In the genomic region with DNA sequence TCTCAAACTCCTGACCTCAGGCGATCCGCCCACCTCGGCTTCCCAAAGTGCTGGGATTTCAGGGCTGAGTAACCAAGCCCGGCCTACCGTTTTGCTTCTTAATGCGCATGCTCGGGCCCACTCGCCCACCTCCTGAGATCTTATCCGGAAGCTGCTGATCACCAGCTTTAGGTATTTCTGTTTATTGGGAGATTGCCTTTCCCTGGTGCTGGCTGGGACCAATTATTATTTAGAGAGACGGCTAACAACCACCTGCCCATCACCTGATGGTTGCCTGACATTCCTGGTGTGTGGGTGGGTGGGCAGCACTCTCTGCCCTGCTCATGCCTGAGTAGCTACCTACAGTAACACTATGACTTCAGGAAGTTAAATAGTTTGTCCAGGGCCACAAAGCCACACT, we compare ENCODE assay signal across 24 cellular contexts.
"Had no signal": no experiment of that assay in that cellular context is flagged by ENCODE, and none has a peak within 500 bp of the region (broad histone marks: within the 10 kb centered on the region; RNA-seq: fewer than 3 reads in every experiment).

No MANE protein-coding gene starts in this region.

- H3K27ac ChIP-seq: colonic mucosa, esophagus squamous epithelium, heart right ventricle, psoas muscle, sigmoid colon, stomach, tibial artery had no signal

- ATAC-seq: heart right ventricle; left lobe of liver; natural killer cell treated with Interleukin-12 subunit alpha and Interleukin-12 subunit beta and Interleukin-15 and Interleukin-18, amount 100 ng/mL, for 72 hours; psoas muscle; right cardiac atrium; stimulated activated effector memory CD8-positive, alpha-beta T cell treated with anti-CD3 and anti-CD28 coated beads, Interleukin-12 subunit alpha, Interleukin-12 subunit beta, amount 100 ng/mL, for 72 hours had no signal

- H3K4me3 Mint-ChIP-seq: dendritic cell treated with granulocyte-macrophage colony-stimulating factor and Interleukin-4, amounts not matched to agents 40 ng/mL and 50 ng/mL, for 4 days; memory B cell; natural killer cell treated with Interleukin-12 subunit alpha and Interleukin-12 subunit beta and Interleukin-15 and Interleukin-18, amount 100 ng/mL, for 72 hours; neural crest cell; stimulated activated effector memory CD8-positive, alpha-beta T cell treated with anti-CD3 and anti-CD28 coated beads, Interleukin-12 subunit alpha, Interleukin-12 subunit beta, amount 100 ng/mL, for 72 hours; type B pancreatic cell had no signal

- H3K4me3 ChIP-seq: colonic mucosa, esophagus squamous epithelium, heart right ventricle, lung, psoas muscle, sigmoid colon, stomach, tibial artery had no signal

- H3K27me3 Mint-ChIP-seq: dendritic cell treated with granulocyte-macrophage colony-stimulating factor and Interleukin-4, amounts not matched to agents 40 ng/mL and 50 ng/mL, for 4 days; type B pancreatic cell had no signal

- H3K36me3 ChIP-seq: colonic mucosa, esophagus squamous epithelium, heart right ventricle, sigmoid colon, stomach, tibial artery had no signal

- H3K9me3 ChIP-seq: colonic mucosa, esophagus squamous epithelium, sigmoid colon, stomach, tibial artery had no signal

- H3K9me3 Mint-ChIP-seq: dendritic cell treated with granulocyte-macrophage colony-stimulating factor and Interleukin-4, amounts not matched to agents 40 ng/mL and 50 ng/mL, for 4 days; natural killer cell treated with Interleukin-12 subunit alpha and Interleukin-12 subunit beta and Interleukin-15 and Interleukin-18, amount 100 ng/mL, for 72 hours; stimulated activated effector memory CD8-positive, alpha-beta T cell treated with anti-CD3 and anti-CD28 coated beads, Interleukin-12 subunit alpha, Interleukin-12 subunit beta, amount 100 ng/mL, for 72 hours had no signal

- H3K4me1 Mint-ChIP-seq: stimulated activated effector memory CD8-positive, alpha-beta T cell treated with anti-CD3 and anti-CD28 coated beads, Interleukin-12 subunit alpha, Interleukin-12 subunit beta, amount 100 ng/mL, for 72 hours had no signal

- H3K27ac Mint-ChIP-seq: dendritic cell treated with granulocyte-macrophage colony-stimulating factor and Interleukin-4, amounts not matched to agents 40 ng/mL and 50 ng/mL, for 4 days; memory B cell; natural killer cell treated with Interleukin-12 subunit alpha and Interleukin-12 subunit beta and Interleukin-15 and Interleukin-18, amount 100 ng/mL, for 72 hours; stimulated activated effector memory CD8-positive, alpha-beta T cell treated with anti-CD3 and anti-CD28 coated beads, Interleukin-12 subunit alpha, Interleukin-12 subunit beta, amount 100 ng/mL, for 72 hours; type B pancreatic cell had no signal

- H3K36me3 Mint-ChIP-seq: natural killer cell treated with Interleukin-12 subunit alpha and Interleukin-12 subunit beta and Interleukin-15 and Interleukin-18, amount 100 ng/mL, for 72 hours; type B pancreatic cell had no signal

- DNase-seq: colonic mucosa; effector memory CD4-positive, alpha-beta T cell; erythroblast; esophagus squamous epithelium; glutamatergic neuron; heart right ventricle; hippocampal formation; nucleus accumbens; psoas muscle; right cardiac atrium; sigmoid colon; stimulated activated CD4-positive, alpha-beta T cell treated with anti-CD3 and anti-CD28 coated beads, Interleukin-2, amount 100 ng/mL, for 24 hours; stimulated activated CD4-positive, alpha-beta T cell treated with anti-CD3 and anti-CD28 coated beads, Interleukin-4, amount 100 ng/mL, for 24 hours; stimulated activated naive CD4-positive, alpha-beta T cell treated with Interleukin-2 at 50 U/mL for 16 hours; stomach; tibial artery had no signal

- H3K27me3 ChIP-seq: colonic mucosa, esophagus squamous epithelium, heart right ventricle, sigmoid colon, stomach, tibial artery had no signal

- H3K4me1 ChIP-seq: colonic mucosa, esophagus squamous epithelium, psoas muscle, sigmoid colon, stomach had no signal
